In genomic region chr11:61445535-61445934, GRCh38 we compare ENCODE assay signal across 9 cellular contexts. TPM values are rescaled to one million over a fixed set of nuclear protein-coding genes. Genes with fewer than 3 reads are reported as not detected.
DNase-seq lines count a peak whose midpoint lies in the region; ATAC-seq and TF ChIP-seq lines count a peak whose summit lies in the region.
"Had no signal": no experiment of that assay in that cellular context is flagged by ENCODE, and none has a peak within 500 bp of the region (broad histone marks: within the 10 kb centered on the region; RNA-seq: fewer than 3 reads in every experiment).

No MANE protein-coding gene starts in this region.

- peaks cover 0 to 36% of the 10 kb centered on the region in 2 donors for H3K4me1 ChIP-seq in right atrium auricular region
- H3K4me1 ChIP-seq: HAP-1 had no signal

- TF ChIP-seq CTCF in glutamatergic neuron (IDR thresholded peaks at IDR 0.05; ENCODE audit: partially characterized antibody, unreplicated experiment), result no peak
- TF ChIP-seq CTCF in WERI-Rb-1 (IDR thresholded peaks at IDR 0.05; ENCODE audit: low read depth, low read length), result no peak
- no peak for TF ChIP-seq CTCF in right atrium auricular region (IDR thresholded peaks at IDR 0.05)

- H3K27me3 Mint-ChIP-seq in glutamatergic neuron (ENCODE audit: unreplicated experiment), result no peaks in the 10 kb centered on the region

- H3K9me3 Mint-ChIP-seq in glutamatergic neuron (ENCODE audit: unreplicated experiment), result peaks cover 3% of the 10 kb centered on the region

- DNase-seq in SHP77 (lab: John Stamatoyannopoulos, UW) (peak; percentile 46 to 63), SHP77 treated with DMSO at 0.1 percent for 48 hours (lab: John Stamatoyannopoulos, UW) (no peak), NCI-H526 (lab: John Stamatoyannopoulos, UW) (peak; percentile 81 to 85), glutamatergic neuron (no peak), superior temporal gyrus (ENCODE audit: extremely low spot score) (peak; percentile 33), WERI-Rb-1 (no peak), right atrium auricular region (ENCODE audit: low spot score) (no peak)

- H3K4me3 ChIP-seq in WERI-Rb-1 (ENCODE audit: low read depth, low read length) (no peak overlapping the region), right atrium auricular region (no peak overlapping the region)
- H3K4me3 ChIP-seq: HAP-1 had no signal

- H3K27ac ChIP-seq in WERI-Rb-1 (no peak overlapping the region), right atrium auricular region (peak overlapping the region in 1 of 2 donors; percentile 77)

- H3K4me3 Mint-ChIP-seq in glutamatergic neuron (ENCODE audit: unreplicated experiment), result no peak overlapping the region

- no peak for ATAC-seq in GM19467 (IDR thresholded peaks at IDR 0.05; ENCODE audit: unreplicated experiment)

- H3K27ac Mint-ChIP-seq in glutamatergic neuron (ENCODE audit: unreplicated experiment), result peak overlapping the region; percentile 79

- H3K36me3 Mint-ChIP-seq in glutamatergic neuron (ENCODE audit: unreplicated experiment), result peaks cover 10% of the 10 kb centered on the region

- no peaks in the 10 kb centered on the region for H3K27me3 ChIP-seq in WERI-Rb-1 (ENCODE audit: insufficient read depth, low read depth, severe bottlenecking)
- no peaks in the 10 kb centered on the region for H3K27me3 ChIP-seq in right atrium auricular region

- H3K9me3 ChIP-seq in WERI-Rb-1 (ENCODE audit: severe bottlenecking), result no peaks in the 10 kb centered on the region
- no peaks in the 10 kb centered on the region for H3K9me3 ChIP-seq in right atrium auricular region
- H3K9me3 ChIP-seq: HAP-1 had no signal

- peaks cover 72% of the 10 kb centered on the region for H3K36me3 ChIP-seq in WERI-Rb-1
- H3K36me3 ChIP-seq in right atrium auricular region, result peaks cover 20% of the 10 kb centered on the region

- peaks cover 24% of the 10 kb centered on the region for H3K4me1 Mint-ChIP-seq in glutamatergic neuron (ENCODE audit: low read depth, unreplicated experiment)

RNA-seq across cellular contexts. Expression of gene SDHAF2, which starts 15.6 kb away (rescaled TPM):
- total RNA-seq in glutamatergic neuron (ENCODE audit: unreplicated experiment), result 43.2 TPM
- 10 to 100 TPM; 44.1 to 50.7 TPM for total RNA-seq in right atrium auricular region

RNA-seq across cellular contexts. Expression of gene CPSF7, which starts 15.8 kb away (rescaled TPM):
- total RNA-seq in glutamatergic neuron (ENCODE audit: unreplicated experiment) (83.7 TPM), right atrium auricular region (10 to 100 TPM; 24.6 to 31.4 TPM)

RNA-seq across cellular contexts. Expression of gene TMEM216, which starts 53.1 kb away (rescaled TPM):
- total RNA-seq in glutamatergic neuron (ENCODE audit: unreplicated experiment), result 7.8 TPM
- total RNA-seq in right atrium auricular region, result 10 to 100 TPM in 1 of 2 donors, 1 to 10 TPM in 1; 9.5 to 11.7 TPM

Comparison
In these comparisons a context has a peak if more than half of its experiments do, and no peak if none do; other contexts are left out.
1. DNase-seq: peak in SHP77 (2 of 2), NCI-H526 (2 of 2) and superior temporal gyrus (single experiment); none in SHP77 treated with DMSO at 0.1 percent for 48 hours (single experiment), glutamatergic neuron (single experiment), WERI-Rb-1 (single experiment) and right atrium auricular region (single experiment).